Comparison of ENCODE assay signal across 2 cellular contexts in genomic region chr7:29406366-29406765, GRCh38.
TF ChIP-seq lines count a peak whose summit lies in the region.

No MANE protein-coding gene starts in this region.

TF ChIP-seq in H1, 55 proteins besides CTCF, POLR2A, EP300 and RAD21:
- TF ChIP-seq PHF8 (conservative IDR thresholded peaks at IDR 0.05; ENCODE audit: low read depth, low read length) = no peak
- no peak for TF ChIP-seq RNF2 (IDR thresholded peaks at IDR 0.05; ENCODE audit: borderline replicate concordance, low read depth, low read length, missing control alignments, poor library complexity, severe bottlenecking)
- TF ChIP-seq GTF2F1 (IDR thresholded peaks at IDR 0.05; ENCODE audit: borderline replicate concordance, low read depth, low read length) = no peak
- TF ChIP-seq EGR1 (IDR thresholded peaks at IDR 0.05; ENCODE audit: borderline replicate concordance, low read depth, low read length) = no peak
- no peak for TF ChIP-seq FOSL1 (IDR thresholded peaks at IDR 0.05; ENCODE audit: insufficient read depth, low read depth, low read length)
- no peak for TF ChIP-seq TCF12 (IDR thresholded peaks at IDR 0.05; ENCODE audit: low read depth, low read length)
- TF ChIP-seq TAF7 (optimal IDR thresholded peaks at IDR 0.05; ENCODE audit: borderline replicate concordance, low read depth, low read length) = no peak
- no peak for TF ChIP-seq SIN3A (conservative IDR thresholded peaks at IDR 0.05 in 1 of 2, IDR thresholded peaks at IDR 0.05 in 1 of 2; ENCODE audit: low read depth in 1 of 2, low read length in 2 of 2)

TF ChIP-seq in liver, 16 proteins besides CTCF, POLR2A, EP300 and RAD21:
- no peak for TF ChIP-seq NR2F2 (IDR thresholded peaks at IDR 0.05)
- no peak for TF ChIP-seq ZBTB33 (IDR thresholded peaks at IDR 0.05)
- TF ChIP-seq FOXA2 (IDR thresholded peaks at IDR 0.05) = no peak
- TF ChIP-seq EGR1 (IDR thresholded peaks at IDR 0.05; ENCODE audit: low read depth in 2 of 2) = no peak
- no peak for TF ChIP-seq ATF3 (IDR thresholded peaks at IDR 0.05)
- no peak for TF ChIP-seq YY1 (IDR thresholded peaks at IDR 0.05)
- TF ChIP-seq GABPA (IDR thresholded peaks at IDR 0.05 in 1 of 2, conservative IDR thresholded peaks at IDR 0.05 in 1 of 2) = no peak
- TF ChIP-seq RXRA (IDR thresholded peaks at IDR 0.05) = no peak
- no peak for TF ChIP-seq TAF1 (conservative IDR thresholded peaks at IDR 0.05)
- TF ChIP-seq HNF4A (conservative IDR thresholded peaks at IDR 0.05) = no peak
